Comparison of ENCODE assay signal across 8 cellular contexts in genomic region chr15:84845631-84846030, GRCh38.
DNase-seq lines count a peak whose midpoint lies in the region; ATAC-seq and TF ChIP-seq lines count a peak whose summit lies in the region.
"Not testable (repeated sequence)": the region's sequence is repeated elsewhere in the genome, so short reads cannot be mapped to it uniquely, and the experiment has no call there.

No MANE protein-coding gene starts in this region.

- DNase-seq in AG20443 (ENCODE audit: low spot score) (peak; percentile 64), GM20000 (ENCODE audit: low spot score) (peak; percentile 64), NCI-H2171 treated with DMSO at 0.1 percent for 48 hours (lab: John Stamatoyannopoulos, UW) (peak; percentile 57), T1000 (lab: John Stamatoyannopoulos, UW) (peak; percentile 37), fibroblast of mammary gland (ENCODE audit: low read depth) (peak; percentile 82), memory B cell (ENCODE audit: low spot score in 2 of 2) (peak; percentile 11 to 18)
- DNase-seq in activated naive CD4-positive, alpha-beta T cell treated with anti-CD3 and anti-CD28 coated beads, Interleukin-2, amount 10 ng/mL, durations not matched to agents 7 days and 5 days: peak; percentile 60
- DNase-seq in stimulated activated CD4-positive, alpha-beta T cell treated with anti-CD3 and anti-CD28 coated beads, Interleukin-1b, Interleukin-23, amount 100 ng/mL, for 4 hours (ENCODE audit: low read depth in 2 of 2): peak; percentile 9 to 23

- ATAC-seq in memory B cell (ENCODE audit: low read depth): not testable (repeated sequence)

- H3K4me1 Mint-ChIP-seq in activated naive CD4-positive, alpha-beta T cell treated with anti-CD3 and anti-CD28 coated beads, Interleukin-2, amount 10 ng/mL, durations not matched to agents 7 days and 5 days; memory B cell: not testable (repeated sequence)

- H3K36me3 Mint-ChIP-seq in activated naive CD4-positive, alpha-beta T cell treated with anti-CD3 and anti-CD28 coated beads, Interleukin-2, amount 10 ng/mL, durations not matched to agents 7 days and 5 days; memory B cell: not testable (repeated sequence)

- not testable (repeated sequence) for H3K27ac Mint-ChIP-seq in activated naive CD4-positive, alpha-beta T cell treated with anti-CD3 and anti-CD28 coated beads, Interleukin-2, amount 10 ng/mL, durations not matched to agents 7 days and 5 days; memory B cell

- H3K9me3 Mint-ChIP-seq in activated naive CD4-positive, alpha-beta T cell treated with anti-CD3 and anti-CD28 coated beads, Interleukin-2, amount 10 ng/mL, durations not matched to agents 7 days and 5 days; memory B cell: not testable (repeated sequence)

- CTCF ChIA-PET in activated naive CD4-positive, alpha-beta T cell treated with anti-CD3 and anti-CD28 coated beads, Interleukin-2, amount 10 ng/mL, durations not matched to agents 7 days and 5 days (lab: Charles Lee): interaction anchor here (0.7 to 2.5 kb wide), 10 partner anchors 8 to 323 kb away, joined by 3 to 12 read pairs (median 4); no protein-coding TSS in a partner anchor

- H3K27me3 Mint-ChIP-seq in activated naive CD4-positive, alpha-beta T cell treated with anti-CD3 and anti-CD28 coated beads, Interleukin-2, amount 10 ng/mL, durations not matched to agents 7 days and 5 days: peaks cover 15% of the 10 kb centered on the region
- not testable (repeated sequence) for H3K27me3 Mint-ChIP-seq in memory B cell

- H3K4me3 ChIP-seq in fibroblast of mammary gland (ENCODE audit: control insufficient read depth, low read depth, low read length): not testable (repeated sequence)

- not testable (repeated sequence) for H3K4me3 Mint-ChIP-seq in activated naive CD4-positive, alpha-beta T cell treated with anti-CD3 and anti-CD28 coated beads, Interleukin-2, amount 10 ng/mL, durations not matched to agents 7 days and 5 days; memory B cell

- TF ChIP-seq CTCF in GM20000 (IDR thresholded peaks at IDR 0.05; ENCODE audit: extremely low read depth, missing control alignments): peak; percentile 61
- TF ChIP-seq CTCF in fibroblast of mammary gland (conservative IDR thresholded peaks at IDR 0.05; ENCODE audit: control insufficient read depth, insufficient read depth, low read depth, low read length): peak; percentile 68

Comparison
In these comparisons a context has a peak if more than half of its experiments do, and no peak if none do; other contexts are left out.
1. DNase-seq: peak in every context shown above with its lines; median percentile 82 in fibroblast of mammary gland; 64 in AG20443; 64 in GM20000; 60 in activated naive CD4-positive, alpha-beta T cell treated with anti-CD3 and anti-CD28 coated beads, Interleukin-2, amount 10 ng/mL, durations not matched to agents 7 days and 5 days; 57 in NCI-H2171 treated with DMSO at 0.1 percent for 48 hours; 37 in T1000; 16 in stimulated activated CD4-positive, alpha-beta T cell treated with anti-CD3 and anti-CD28 coated beads, Interleukin-1b, Interleukin-23, amount 100 ng/mL, for 4 hours; 14 in memory B cell.